In the genomic region with DNA sequence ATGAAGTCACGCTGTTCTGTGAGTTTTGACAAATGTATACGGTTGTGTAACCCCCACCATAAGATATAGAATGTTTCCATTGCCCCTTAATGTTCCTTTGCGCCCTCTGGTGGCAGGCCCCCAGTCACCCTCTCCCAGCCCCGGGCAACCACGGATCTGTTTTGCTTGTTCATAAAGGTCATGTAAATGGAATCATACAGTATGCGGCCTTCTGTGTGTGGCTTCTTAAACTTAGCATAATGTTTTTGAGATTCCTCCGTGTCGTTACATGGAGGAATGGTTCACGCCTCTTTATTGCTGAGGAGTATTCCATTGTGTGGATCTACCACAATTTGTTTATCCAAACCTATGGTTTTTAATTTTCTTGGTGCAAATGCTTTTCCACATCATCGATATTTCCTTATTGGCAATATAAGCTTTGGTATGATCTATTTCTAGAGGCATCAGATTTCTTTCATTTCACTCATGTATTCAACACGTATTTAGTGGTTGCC, we compare ENCODE assay signal across 8 cellular contexts. TPM values are rescaled to one million over a fixed set of nuclear protein-coding genes. Genes with fewer than 3 reads are reported as not detected.
DNase-seq lines count a peak whose midpoint lies in the region; ATAC-seq and TF ChIP-seq lines count a peak whose summit lies in the region.

No MANE protein-coding gene starts in this region.

- peaks cover 0 to 2% of the 10 kb centered on the region in 2 donors for H3K9me3 ChIP-seq in neuronal stem cell (replicated peaks in 1 of 2; ENCODE audit: control insufficient read depth in 2 of 2, insufficient read depth in 1 of 2, low read depth in 1 of 2, low read length in 2 of 2)
- no peaks in the 10 kb centered on the region for H3K9me3 ChIP-seq in thoracic aorta

- H2BK5ac ChIP-seq in neuronal stem cell (ENCODE audit: low read length), result no peak overlapping the region

- DNase-seq in NCI-H1092 treated with DMSO at 0.1 percent for 48 hours (lab: John Stamatoyannopoulos, UW), result peak; percentile 1
- DNase-seq in NCI-H1092 (lab: John Stamatoyannopoulos, UW), result no peak
- DNase-seq in OCI-M1 (lab: John Stamatoyannopoulos, UW), result peak; percentile 84
- DNase-seq in activated T-cell treated with anti-CD3 and anti-CD28 coated beads, Interleukin-2, amount 50 U/mL, for 1 hour, result peak; percentile 80
- DNase-seq in fibroblast of gingiva (ENCODE audit: low read depth), result peak; percentile 18
- DNase-seq in neuronal stem cell (ENCODE audit: low spot score), result peak; percentile 33
- no peak for DNase-seq in thoracic aorta (ENCODE audit: low spot score)

- no peaks in the 10 kb centered on the region for H3K27me3 ChIP-seq in neuronal stem cell (ENCODE audit: control insufficient read depth in 3 of 3, insufficient read depth in 3 of 3, low read depth in 1 of 3, low read length in 3 of 3)
- no peaks in the 10 kb centered on the region for H3K27me3 ChIP-seq in thoracic aorta (replicated peaks; ENCODE audit: insufficient read depth)

- peak; percentile 48 for ATAC-seq in HG03196 (IDR thresholded peaks at IDR 0.05; ENCODE audit: unreplicated experiment)
- no peak for ATAC-seq in thoracic aorta (ENCODE audit: insufficient number of reproducible peaks, low FRiP score, low read depth)

- H2BK12ac ChIP-seq in neuronal stem cell (ENCODE audit: low read length), result no peak overlapping the region

- H2BK15ac ChIP-seq in neuronal stem cell (ENCODE audit: low read length), result no peak overlapping the region

- H3K4me3 ChIP-seq in neuronal stem cell (ENCODE audit: low read length in 2 of 2), result no peak overlapping the region
- H3K4me3 ChIP-seq in thoracic aorta, result no peak overlapping the region

- H3K18ac ChIP-seq in neuronal stem cell (ENCODE audit: low read length), result no peak overlapping the region

- H3K27ac ChIP-seq in neuronal stem cell (replicated peaks; ENCODE audit: low read length) (no peak overlapping the region), thoracic aorta (no peak overlapping the region)

- H3K4me2 ChIP-seq in neuronal stem cell (ENCODE audit: insufficient read depth, low read length, poor library complexity, severe bottlenecking), result no peak overlapping the region

- H3K23ac ChIP-seq in neuronal stem cell (ENCODE audit: low read depth, low read length, poor library complexity), result no peak overlapping the region

- TF ChIP-seq CTCF in thoracic aorta (IDR thresholded peaks at IDR 0.05), result peak; percentile 81

- no peak overlapping the region for H3K4ac ChIP-seq in neuronal stem cell (ENCODE audit: low read length)

- H2BK120ac ChIP-seq in neuronal stem cell (ENCODE audit: low read depth, low read length), result no peak overlapping the region

- no peak overlapping the region for H3K9ac ChIP-seq in neuronal stem cell (ENCODE audit: low read depth, low read length, poor library complexity)

- H3K4me1 ChIP-seq in neuronal stem cell (ENCODE audit: control insufficient read depth in 2 of 2, insufficient read depth in 1 of 2, low read depth in 1 of 2, low read length in 2 of 2) (peaks cover 0 to 10% of the 10 kb centered on the region in 2 donors), thoracic aorta (ENCODE audit: control insufficient read depth in 1 of 2, low read depth in 2 of 2) (peaks cover 0 to 5% of the 10 kb centered on the region in 2 donors)

- no peak overlapping the region for H3K14ac ChIP-seq in neuronal stem cell (ENCODE audit: low read length)

- H3K79me1 ChIP-seq in neuronal stem cell (ENCODE audit: low read depth, low read length), result no peaks in the 10 kb centered on the region

- no peak overlapping the region for H2AFZ ChIP-seq in neuronal stem cell (ENCODE audit: low read length)

- H4K8ac ChIP-seq in neuronal stem cell (ENCODE audit: low read depth, low read length), result no peak overlapping the region

- H3K36me3 ChIP-seq in neuronal stem cell (replicated peaks in 1 of 2; ENCODE audit: control insufficient read depth in 2 of 2, insufficient read depth in 2 of 2, low read length in 2 of 2) (peaks cover 0 to 36% of the 10 kb centered on the region in 2 donors), thoracic aorta (no peaks in the 10 kb centered on the region)

- no CpG with 5 or more reads among the region's 11 CpGs for WGBS in neuronal stem cell (ENCODE audit: extremely low coverage in 2 of 2, insufficient read length in 2 of 2, insufficient replicate concordance in 1 of 2), 2 donors

- no peak overlapping the region for H4K91ac ChIP-seq in neuronal stem cell (ENCODE audit: low read depth, low read length, poor library complexity)

- no peak overlapping the region for H2AK5ac ChIP-seq in neuronal stem cell (ENCODE audit: low read depth, low read length)

RNA-seq across cellular contexts. Expression of gene LYRM2, which starts 28.4 kb away (rescaled TPM):
- 51.0 TPM for polyA plus RNA-seq in neuronal stem cell (2013, experiment 1 of 2)
- 56.1 TPM for polyA plus RNA-seq in neuronal stem cell (2013, experiment 2 of 2)
- 10 to 100 TPM; 12.9 to 18.1 TPM for total RNA-seq in thoracic aorta

Comparison
In these comparisons a context has a peak if more than half of its experiments do, and no peak if none do; other contexts are left out.
1. DNase-seq: peak in NCI-H1092 treated with DMSO at 0.1 percent for 48 hours (single experiment), OCI-M1 (single experiment), activated T-cell treated with anti-CD3 and anti-CD28 coated beads, Interleukin-2, amount 50 U/mL, for 1 hour (single experiment), fibroblast of gingiva (single experiment) and neuronal stem cell (single experiment); none in NCI-H1092 (single experiment) and thoracic aorta (single experiment).